ENCODE assay signal across 11 cellular contexts in the genomic region with DNA sequence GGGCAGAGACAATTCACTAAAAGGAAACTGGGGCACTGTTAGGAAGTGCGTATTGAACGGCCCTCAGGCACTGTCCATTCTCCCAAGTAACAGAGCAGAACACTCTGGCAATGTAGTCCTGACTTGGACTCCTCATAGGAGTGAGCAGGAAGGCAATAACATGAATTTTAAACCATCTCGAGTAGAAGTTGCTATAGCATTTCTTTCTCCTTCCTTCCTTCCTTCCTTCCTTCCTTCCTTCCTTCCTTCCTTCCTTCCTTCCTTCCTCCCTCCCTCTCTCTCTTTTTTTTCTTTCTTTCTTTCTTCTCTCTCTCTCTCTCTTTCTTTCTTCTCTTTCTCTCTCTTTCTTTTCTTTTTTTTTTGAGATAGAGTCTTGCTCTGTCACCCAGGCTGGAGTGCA. TPM values are rescaled to one million over a fixed set of nuclear protein-coding genes. Genes with fewer than 3 reads are reported as not detected.
DNase-seq lines count a peak whose midpoint lies in the region; ATAC-seq, FAIRE-seq and TF ChIP-seq lines count a peak whose summit lies in the region.
"Had no signal": no experiment of that assay in that cellular context is flagged by ENCODE, and none has a peak within 500 bp of the region (broad histone marks: within the 10 kb centered on the region; RNA-seq: fewer than 3 reads in every experiment).

No MANE protein-coding gene starts in this region.

- intact Hi-C loops in HCT116 (cut with micrococcal nuclease), result loop anchor here (10.0 kb wide), 1 partner anchor 841 kb away; no protein-coding TSS in a partner anchor
- intact Hi-C loops in K562 (cut with micrococcal nuclease), result loop anchor here (5.0 to 10.0 kb wide), 4 partner anchors 102 to 841 kb away; no protein-coding TSS in a partner anchor

- no peaks in the 10 kb centered on the region for H3K27me3 ChIP-seq in BLaER1
- H3K27me3 ChIP-seq in HCT116 (ENCODE audit: insufficient read depth, low read length), result no peaks in the 10 kb centered on the region
- peaks cover 0 to 8% of the 10 kb centered on the region in 2 experiments; a peak in 2 of 5 replicates for H3K27me3 ChIP-seq in K562 (ENCODE audit: control insufficient read depth in 2 of 2, insufficient read depth in 2 of 2, low read length in 2 of 2)
- H3K27me3 ChIP-seq in neuronal stem cell (ENCODE audit: control insufficient read depth in 3 of 3, insufficient read depth in 3 of 3, low read depth in 1 of 3, low read length in 3 of 3), result peaks cover 0 to 31% (median 3%) of the 10 kb centered on the region in 3 experiments

- no peak for TF ChIP-seq POLR2A in HCT116 (IDR thresholded peaks at IDR 0.05; ENCODE audit: borderline replicate concordance, extremely low read depth, insufficient read depth, insufficient read length)
- no peak for TF ChIP-seq POLR2A in K562 (conservative IDR thresholded peaks at IDR 0.05)

- RAD21 ChIA-PET in HCT116 (lab: Charles Lee; ENCODE audit: low non-redundant PET in 1 of 2, low total read pairs in 2 of 2, uncharacterized antibody in 2 of 2, unreplicated experiment in 2 of 2), result no interaction called here

- H4K20me1 ChIP-seq in BLaER1 (no peaks in the 10 kb centered on the region), HCT116 (ENCODE audit: insufficient read depth) (no peaks in the 10 kb centered on the region), K562 (replicated peaks; ENCODE audit: control insufficient read depth, insufficient read depth, low read length) (0 out of 2 replicates have a peak, but pooled peaks cover 5% of the 10 kb centered on the region)

- H3K4me1 ChIP-seq in BLaER1 (peaks cover 69% of the 10 kb centered on the region), HCT116 (ENCODE audit: control insufficient read depth in 1 of 2, insufficient read depth in 2 of 2, low read length in 2 of 2) (peaks cover 0 to 5% of the 10 kb centered on the region in 2 experiments; a peak in 1 of 4 replicates), K562 (replicated peaks in 1 of 2; ENCODE audit: control insufficient read depth in 2 of 2, insufficient read depth in 2 of 2, low read length in 2 of 2) (peaks cover 4% of the 10 kb centered on the region in 2 experiments; a peak in 3 of 5 replicates), neuronal stem cell (ENCODE audit: control insufficient read depth in 2 of 2, insufficient read depth in 1 of 2, low read depth in 1 of 2, low read length in 2 of 2) (peaks cover 0 to 11% of the 10 kb centered on the region in 2 donors)
- H3K4me1 ChIP-seq: Caco-2 had no signal

- WGBS in K562 (ENCODE audit: insufficient coverage, low coverage, missing lambda C conversion rate), result 38% methylated on average over 3 of the region's 3 CpGs
- WGBS in neuronal stem cell (ENCODE audit: extremely low coverage in 2 of 2, insufficient read length in 2 of 2, insufficient replicate concordance in 1 of 2), 2 donors, result no CpG with 5 or more reads among the region's 3 CpGs

- no peak overlapping the region for H3K14ac ChIP-seq in neuronal stem cell (ENCODE audit: low read length)

- H3K36me3 ChIP-seq in BLaER1 (no peaks in the 10 kb centered on the region), HCT116 (ENCODE audit: control insufficient read depth in 1 of 2, insufficient read depth in 2 of 2, low read length in 2 of 2) (no peaks in the 10 kb centered on the region), K562 (ENCODE audit: control insufficient read depth, insufficient read depth, low read length) (no peaks in the 10 kb centered on the region), neuronal stem cell (replicated peaks in 1 of 2; ENCODE audit: control insufficient read depth in 2 of 2, insufficient read depth in 2 of 2, low read length in 2 of 2) (no peaks in the 10 kb centered on the region)

- no peak overlapping the region for H3K4ac ChIP-seq in neuronal stem cell (ENCODE audit: low read length)

- H3K79me1 ChIP-seq in neuronal stem cell (ENCODE audit: low read depth, low read length), result no peaks in the 10 kb centered on the region

- H3K27ac ChIP-seq in BLaER1, result 0 out of 2 replicates have a peak overlapping the region, but pooled peaks have one; percentile 26
- no peak overlapping the region for H3K27ac ChIP-seq in HCT116 (ENCODE audit: low read depth, low read length)
- H3K27ac ChIP-seq in K562 (ENCODE audit: extremely low read depth, low read depth, low read length), result no peak overlapping the region
- H3K27ac ChIP-seq in neuronal stem cell (replicated peaks; ENCODE audit: low read length), result no peak overlapping the region
- H3K27ac ChIP-seq: C4-2B had no signal

- ATAC-seq in HCT116 (peak; percentile 9; the same call in 1 of the 2 replicates), K562 (peak; percentile 22; the same call in 2 of the 3 replicates), GM21390 (IDR thresholded peaks at IDR 0.05; ENCODE audit: unreplicated experiment) (no peak)

- no peaks in the 10 kb centered on the region for H3K9me2 ChIP-seq in HCT116 (ENCODE audit: insufficient read depth)

- no peak overlapping the region for H3K18ac ChIP-seq in neuronal stem cell (ENCODE audit: low read length)

- H2BK5ac ChIP-seq in neuronal stem cell (ENCODE audit: low read length), result no peak overlapping the region

- POLR2A ChIA-PET in HCT116 (lab: Charles Lee), result interaction anchor here (0.6 to 0.7 kb wide), 2 partner anchors 274 to 631 kb away, joined by 3 to 5 read pairs; no protein-coding TSS in a partner anchor
- POLR2A ChIA-PET in K562 (lab: Yijun Ruan, JAX), result interaction anchor here (0.6 kb wide), 1 partner anchor 268 kb away, joined by 4 read pairs; no protein-coding TSS in a partner anchor

- no peak overlapping the region for H2BK120ac ChIP-seq in neuronal stem cell (ENCODE audit: low read depth, low read length)

- no peak for FAIRE-seq in K562 (lab: Jason Lieb, UNC)
- FAIRE-seq: HTR-8/SVneo, RCC 7860 had no signal

- no peak overlapping the region for H4K8ac ChIP-seq in neuronal stem cell (ENCODE audit: low read depth, low read length)

- H3K79me2 ChIP-seq in HCT116 (ENCODE audit: insufficient read depth, low read length), result no peaks in the 10 kb centered on the region
- no peaks in the 10 kb centered on the region for H3K79me2 ChIP-seq in K562 (ENCODE audit: control insufficient read depth, insufficient read depth, low read length)

- peak overlapping the region; percentile 93 for H2BK15ac ChIP-seq in neuronal stem cell (ENCODE audit: low read length)

- H2AFZ ChIP-seq in HCT116 (ENCODE audit: low read depth, low read length, poor library complexity, severe bottlenecking) (peak overlapping the region; percentile 81), K562 (ENCODE audit: low read depth, low read length) (no peak overlapping the region), neuronal stem cell (ENCODE audit: low read length) (peak overlapping the region; percentile 47)

- TF ChIP-seq RAD21 in HCT116 (IDR thresholded peaks at IDR 0.05; ENCODE audit: low read depth), result no peak
- TF ChIP-seq RAD21 in K562 (CRISPR knock-in tag; conservative IDR thresholded peaks at IDR 0.05 in 1 of 2, IDR thresholded peaks at IDR 0.05 in 1 of 2), result no peak

- no peak overlapping the region for H2BK12ac ChIP-seq in neuronal stem cell (ENCODE audit: low read length)

- no peaks in the 10 kb centered on the region for H3K9me1 ChIP-seq in K562 (ENCODE audit: control insufficient read depth, insufficient read depth, low read length)

- H3K9me3 ChIP-seq in BLaER1, result no peaks in the 10 kb centered on the region
- no peaks in the 10 kb centered on the region for H3K9me3 ChIP-seq in HCT116 (ENCODE audit: control insufficient read depth in 1 of 2, insufficient read depth in 1 of 2, low read depth in 1 of 2, low read length in 2 of 2)
- no peaks in the 10 kb centered on the region for H3K9me3 ChIP-seq in K562 (replicated peaks; ENCODE audit: control insufficient read depth, insufficient read depth, low read depth, low read length)
- H3K9me3 ChIP-seq in neuronal stem cell (replicated peaks in 1 of 2; ENCODE audit: control insufficient read depth in 2 of 2, insufficient read depth in 1 of 2, low read depth in 1 of 2, low read length in 2 of 2), result no peaks in the 10 kb centered on the region
- H3K9me3 ChIP-seq: Caco-2 had no signal

- H3K4me2 ChIP-seq in BLaER1 (peak overlapping the region; percentile 85), HCT116 (ENCODE audit: low read length) (no peak overlapping the region), K562 (ENCODE audit: insufficient read depth, low read length) (no peak overlapping the region), neuronal stem cell (ENCODE audit: insufficient read depth, low read length, poor library complexity, severe bottlenecking) (no peak overlapping the region)

- DNase-seq in HCT116 (ENCODE audit: low read depth, low spot score) (no peak), K562 (ENCODE audit: extremely low read depth in 1 of 4, low spot score in 3 of 4) (no peak), neuronal stem cell (ENCODE audit: low spot score) (no peak), AG08395 (ENCODE audit: low spot score) (no peak), NCI-H1417 (lab: John Stamatoyannopoulos, UW) (no peak)

- BruUV-seq in HCT116 (replicated peaks; lab: Mats Ljungman, UMichigan) (no TSS peak), K562 (replicated peaks; lab: Mats Ljungman, UMichigan) (no TSS peak)

- no peak for TF ChIP-seq EP300 in K562 (IDR thresholded peaks at IDR 0.05; ENCODE audit: low read length)

- in situ Hi-C loops in K562 (cut with MboI), result loop anchor here (5.0 kb wide), 2 partner anchors 248 to 558 kb away; a partner anchor contains a TSS

- no peak for TF ChIP-seq CTCF in HCT116 (IDR thresholded peaks at IDR 0.05 in 2 of 3, conservative IDR thresholded peaks at IDR 0.05 in 1 of 3; ENCODE audit: borderline replicate concordance in 1 of 3, insufficient read depth in 1 of 3, low read depth in 2 of 3, low read length in 2 of 3)
- no peak for TF ChIP-seq CTCF in K562 (IDR thresholded peaks at IDR 0.05 in 2 of 3, conservative IDR thresholded peaks at IDR 0.05 in 1 of 3; ENCODE audit: insufficient read depth in 2 of 3, low read depth in 1 of 3, low read length in 3 of 3)

- H2AK5ac ChIP-seq in neuronal stem cell (ENCODE audit: low read depth, low read length), result no peak overlapping the region

- CTCF ChIA-PET in HCT116 (lab: Charles Lee) (interaction anchor here (0.6 to 0.7 kb wide), 2 partner anchors 277 to 288 kb away, joined by 3 to 6 read pairs; no protein-coding TSS in a partner anchor), K562 (lab: Yijun Ruan, JAX; ENCODE audit: low intra/inter-chr PET ratio) (interaction anchor here (0.6 to 2.1 kb wide), 10 partner anchors 258 to 1694 kb away, joined by 3 to 13 read pairs (median 4); no protein-coding TSS in a partner anchor)

- H3K23ac ChIP-seq in neuronal stem cell (ENCODE audit: low read depth, low read length, poor library complexity), result no peak overlapping the region

- no peak overlapping the region for H4K91ac ChIP-seq in neuronal stem cell (ENCODE audit: low read depth, low read length, poor library complexity)

- no peak overlapping the region for H3K9ac ChIP-seq in BLaER1
- no peak overlapping the region for H3K9ac ChIP-seq in HCT116 (ENCODE audit: low read length)
- no peak overlapping the region for H3K9ac ChIP-seq in K562 (ENCODE audit: insufficient read depth in 1 of 2, low read depth in 2 of 2, low read length in 2 of 2)
- H3K9ac ChIP-seq in neuronal stem cell (ENCODE audit: low read depth, low read length, poor library complexity), result no peak overlapping the region

- peak overlapping the region; percentile 40; the same call in 1 of the 2 replicates for H3K4me3 ChIP-seq in BLaER1
- no peak overlapping the region for H3K4me3 ChIP-seq in HCT116 (replicated peaks in 1 of 2; ENCODE audit: low read depth in 1 of 2, low read length in 2 of 2)
- no peak overlapping the region for H3K4me3 ChIP-seq in K562
- no peak overlapping the region for H3K4me3 ChIP-seq in neuronal stem cell (ENCODE audit: low read length in 2 of 2)

RNA-seq across cellular contexts. Expression of a gene that starts 46.4 kb away (rescaled TPM):
- total RNA-seq in HCT116 (2021; ENCODE audit: unreplicated experiment), result 172 TPM
- 155 and 228 TPM in 2 replicates for polyA plus RNA-seq in HCT116 (2012)
- 267 and 677 TPM in 2 replicates for total RNA-seq in K562 (2011; cell fraction: chromatin; rRNA removed; ENCODE audit: low replicate concordance)
- 155 and 196 TPM in 2 replicates for total RNA-seq in K562 (2011; cell fraction: nucleolus; rRNA removed)
- 358 and 568 TPM in 2 replicates for total RNA-seq in K562 (2011; cell fraction: nucleoplasm; rRNA removed)
- 345 and 451 TPM in 2 replicates for total RNA-seq in K562 (2014; rRNA removed)
- 278 and 286 TPM in 2 replicates for total RNA-seq in K562 (2014; rRNA removed; fragmentation: Illumina TruSeq; extraction: Trizol)
- total RNA-seq in K562 (2015; rRNA removed; fragmentation: Illumina TruSeq; extraction: Trizol), result 385 and 411 TPM in 2 replicates
- 244 and 254 TPM in 2 replicates for total RNA-seq in K562 (2021)
- 224 and 295 TPM in 2 replicates for polyA plus RNA-seq in K562 (2011; rRNA removed)
- polyA plus RNA-seq in K562 (2011; cell fraction: cytosol; rRNA removed), result 154 and 160 TPM in 2 replicates
- 311 and 318 TPM in 2 replicates for polyA plus RNA-seq in K562 (2011; cell fraction: nucleus; rRNA removed)
- polyA plus RNA-seq in K562 (2012), result 166 and 283 TPM in 2 replicates
- 285 and 300 TPM in 2 replicates for polyA plus RNA-seq in K562 (2014; fragmentation: Illumina TruSeq; extraction: Trizol)
- polyA plus RNA-seq in K562 (2014; fragmentation: Nextera tagmentation; extraction: Ambion mirVana), result 100 to 1,000 TPM; 105 to 132 TPM
- polyA plus RNA-seq in K562 (2014; rRNA removed), result 260 and 286 TPM in 2 replicates
- polyA minus RNA-seq in K562 (2011; rRNA and poly(A)+ RNA removed), result 355 and 364 TPM in 2 replicates
- polyA minus RNA-seq in K562 (2011; cell fraction: cytosol; rRNA and poly(A)+ RNA removed), result 218 and 232 TPM in 2 replicates
- polyA minus RNA-seq in K562 (2011; cell fraction: nucleus; rRNA and poly(A)+ RNA removed), result 402 and 570 TPM in 2 replicates
- 305 TPM for polyA plus RNA-seq in neuronal stem cell (2013, experiment 1 of 2)
- 338 TPM for polyA plus RNA-seq in neuronal stem cell (2013, experiment 2 of 2)
